26 cellular contexts compared by ENCODE assay signal in genomic region chr1:155141799-155142198, GRCh38. TPM values are rescaled to one million over a fixed set of nuclear protein-coding genes. Genes with fewer than 3 reads are reported as not detected.
DNase-seq lines count a peak whose midpoint lies in the region; ATAC-seq and TF ChIP-seq lines count a peak whose summit lies in the region.
"Had no signal": no experiment of that assay in that cellular context is flagged by ENCODE, and none has a peak within 500 bp of the region (broad histone marks: within the 10 kb centered on the region; RNA-seq: fewer than 3 reads in every experiment).

No MANE protein-coding gene starts in this region.

- H3K4me3 ChIP-seq in neural progenitor cell, result no peak overlapping the region
- H3K4me3 ChIP-seq in transverse colon, result no peak overlapping the region
- H3K4me3 ChIP-seq in WERI-Rb-1 (ENCODE audit: low read depth, low read length), result no peak overlapping the region
- H3K4me3 ChIP-seq: Peyer's patch had no signal

- no peak overlapping the region for H2AFZ ChIP-seq in neural progenitor cell (replicated peaks)

- H3K36me3 ChIP-seq in neural progenitor cell, result no peaks in the 10 kb centered on the region
- H3K36me3 ChIP-seq in transverse colon, result no peaks in the 10 kb centered on the region
- peaks cover 27% of the 10 kb centered on the region for H3K36me3 ChIP-seq in WERI-Rb-1

- H3K36me3 Mint-ChIP-seq in central memory CD8-positive, alpha-beta T cell (ENCODE audit: insufficient read depth), result peaks cover 2% of the 10 kb centered on the region
- H3K36me3 Mint-ChIP-seq in neural progenitor cell, result peaks cover 11% of the 10 kb centered on the region

- peaks cover 21% of the 10 kb centered on the region for H3K4me1 Mint-ChIP-seq in central memory CD8-positive, alpha-beta T cell
- peaks cover 29% of the 10 kb centered on the region for H3K4me1 Mint-ChIP-seq in neural progenitor cell

- H3K4me1 ChIP-seq in neural progenitor cell, result no peaks in the 10 kb centered on the region
- H3K4me1 ChIP-seq in transverse colon, result peaks cover 8 to 34% (median 28%) of the 10 kb centered on the region in 4 donors

- no peak for ATAC-seq in central memory CD8-positive, alpha-beta T cell (replicated peaks; ENCODE audit: extremely low read depth, poor library complexity, severe bottlenecking)

- intact Hi-C loops in transverse colon (cut with DNase I; ENCODE audit: low total_unique reads), result no loop called here

- H4K20me1 ChIP-seq in neural progenitor cell (ENCODE audit: low read depth), result peaks cover 3% of the 10 kb centered on the region

- H3K79me2 ChIP-seq in neural progenitor cell (ENCODE audit: low read depth), result peaks cover 34% of the 10 kb centered on the region

- peaks cover 17% of the 10 kb centered on the region for H3K27me3 Mint-ChIP-seq in central memory CD8-positive, alpha-beta T cell
- peaks cover 7% of the 10 kb centered on the region for H3K27me3 Mint-ChIP-seq in neural progenitor cell (ENCODE audit: insufficient read depth, low read depth)
- H3K27me3 Mint-ChIP-seq: B cell had no signal

- H3K9me3 ChIP-seq in neural progenitor cell (ENCODE audit: low read depth) (no peaks in the 10 kb centered on the region), transverse colon (no peaks in the 10 kb centered on the region), WERI-Rb-1 (ENCODE audit: severe bottlenecking) (no peaks in the 10 kb centered on the region)
- H3K9me3 ChIP-seq: Peyer's patch had no signal

- H3K27ac Mint-ChIP-seq in central memory CD8-positive, alpha-beta T cell (ENCODE audit: low read depth), result no peak overlapping the region
- no peak overlapping the region for H3K27ac Mint-ChIP-seq in neural progenitor cell
- H3K27ac Mint-ChIP-seq: B cell had no signal

- no peak overlapping the region for H3K9ac ChIP-seq in neural progenitor cell

- no peak for TF ChIP-seq POLR2A in transverse colon (IDR thresholded peaks at IDR 0.05)

- peak overlapping the region; percentile 28 for H3K4me3 Mint-ChIP-seq in central memory CD8-positive, alpha-beta T cell
- peak overlapping the region; percentile 22 for H3K4me3 Mint-ChIP-seq in neural progenitor cell
- H3K4me3 Mint-ChIP-seq: CD14-positive monocyte had no signal

- H3K9me3 Mint-ChIP-seq in central memory CD8-positive, alpha-beta T cell, result no peaks in the 10 kb centered on the region
- H3K9me3 Mint-ChIP-seq in neural progenitor cell, result no peaks in the 10 kb centered on the region

- H3K27me3 ChIP-seq in neural progenitor cell (peaks cover 43% of the 10 kb centered on the region), transverse colon (peaks cover 8% of the 10 kb centered on the region), WERI-Rb-1 (ENCODE audit: insufficient read depth, low read depth, severe bottlenecking) (peaks cover 11% of the 10 kb centered on the region)
- H3K27me3 ChIP-seq: Peyer's patch had no signal

- TF ChIP-seq CTCF in neural progenitor cell (IDR thresholded peaks at IDR 0.05) (no peak), transverse colon (IDR thresholded peaks at IDR 0.05) (no peak), WERI-Rb-1 (IDR thresholded peaks at IDR 0.05; ENCODE audit: low read depth, low read length) (no peak)

- peaks cover 16% of the 10 kb centered on the region for H3F3A ChIP-seq in neural progenitor cell (ENCODE audit: low read depth)

- no peak overlapping the region for H3K4me2 ChIP-seq in neural progenitor cell

- in situ Hi-C loops in transverse colon (cut with MboI; ENCODE audit: low pct_ligation_motif_present in 1 of 4, low pct_unique_long_range_greater_than_20kb in 1 of 4, low sequenced_read_pairs in 3 of 4), result no loop called here

- H3K27ac ChIP-seq in neural progenitor cell, result no peak overlapping the region
- no peak overlapping the region for H3K27ac ChIP-seq in transverse colon
- no peak overlapping the region for H3K27ac ChIP-seq in WERI-Rb-1
- H3K27ac ChIP-seq: 22Rv1, Peyer's patch had no signal

- DNase-seq in CD1c-positive myeloid dendritic cell (ENCODE audit: extremely low spot score) (peak; percentile 81), MV-4-11 (lab: John Stamatoyannopoulos, UW) (peak; percentile 26), neural progenitor cell (ENCODE audit: low spot score) (no peak), transverse colon (no peak), WERI-Rb-1 (no peak), GOT3 (lab: John Stamatoyannopoulos, UW) (no peak)
- no peak for DNase-seq in central memory CD8-positive, alpha-beta T cell (ENCODE audit: low spot score in 2 of 2)
- DNase-seq in activated effector memory CD4-positive, alpha-beta T cell treated with anti-CD3 and anti-CD28 coated beads, Interleukin-2, amount 50 U/mL, for 16 hours, result no peak
- DNase-seq: DMS 273 treated with DMSO at 0.1 percent for 48 hours, DMS79, EL, GF-D8, HCEC 1CT, IMR-90, Karpas-422, NCI-H1105, NCI-H1436 treated with DMSO at 0.1 percent for 48 hours, NCI-H187 treated with DMSO at 0.1 percent for 48 hours, NCI-H526 treated with DMSO at 0.1 percent for 48 hours, Peyer's patch, SHP77 treated with DMSO at 0.1 percent for 48 hours, SW 1271 had no signal

- TF ChIP-seq EP300 in transverse colon (IDR thresholded peaks at IDR 0.05; ENCODE audit: low read depth), result no peak

- 81 to 87% methylated on average over 6 to 8 of the region's 8 CpGs for WGBS in transverse colon (ENCODE audit: low coverage in 1 of 2), 2 donors

RNA-seq across cellular contexts. Expression of gene DPM3, which starts 1.5 kb away (rescaled TPM):
- total RNA-seq in neural progenitor cell (ENCODE audit: low replicate concordance), result 16.8 and 133 TPM in 2 replicates
- total RNA-seq in transverse colon, result 100 to 1,000 TPM in 1 of 4 donors, 10 to 100 TPM in 2, 1 to 10 TPM in 1; 7.2 to 130 (median 62.6) TPM

RNA-seq across cellular contexts. Expression of gene SLC50A1, which starts 6.1 kb away (rescaled TPM):
- total RNA-seq in neural progenitor cell (ENCODE audit: low replicate concordance), result 14.4 and 29.0 TPM in 2 replicates
- 100 to 1,000 TPM in 1 of 4 donors, 10 to 100 TPM in 2, 1 to 10 TPM in 1; 5.2 to 199 (median 44.4) TPM for total RNA-seq in transverse colon

RNA-seq across cellular contexts. Expression of gene EFNA1, which starts 14.1 kb away (rescaled TPM):
- total RNA-seq in neural progenitor cell (ENCODE audit: low replicate concordance) (0.34 and 0.65 TPM in 2 replicates), transverse colon (100 to 1,000 TPM in 1 of 4 donors, 10 to 100 TPM in 3; 18.5 to 108 (median 62.7) TPM)
- total RNA-seq: B cell, OCI-LY7 had no signal

RNA-seq across cellular contexts. Expression of gene KRTCAP2, which starts 31.3 kb away (rescaled TPM):
- total RNA-seq in neural progenitor cell (ENCODE audit: low replicate concordance) (37.8 and 100 TPM in 2 replicates), transverse colon (100 to 1,000 TPM; 106 to 240 (median 131) TPM)

RNA-seq across cellular contexts. Expression of gene TRIM46, which starts 31.9 kb away (rescaled TPM):
- 3.9 and 10.2 TPM in 2 replicates for total RNA-seq in neural progenitor cell (ENCODE audit: low replicate concordance)
- total RNA-seq in transverse colon, result under 1 TPM in 2 of 4 donors, not detected in 2; 0.41 to 0.48 TPM
- total RNA-seq: Peyer's patch had no signal

Comparison
In these comparisons a context has a peak if more than half of its experiments do, and no peak if none do; other contexts are left out.
1. DNase-seq: peak in CD1c-positive myeloid dendritic cell (single experiment) and MV-4-11 (single experiment); none in central memory CD8-positive, alpha-beta T cell (0 of 2), neural progenitor cell (single experiment), transverse colon (single experiment), activated effector memory CD4-positive, alpha-beta T cell treated with anti-CD3 and anti-CD28 coated beads, Interleukin-2, amount 50 U/mL, for 16 hours (single experiment), WERI-Rb-1 (single experiment) and GOT3 (single experiment).
2. RNA of gene EFNA1, which starts 14.1 kb away (total RNA-seq): 18.5 to 108 TPM in transverse colon; 0.34 to 0.65 TPM in neural progenitor cell; every median in the first group is over 10 times any median in the second.